In genomic region chr9:4642351-4642750, GRCh38 we compare ENCODE assay signal across 17 cellular contexts. TPM values are rescaled to one million over a fixed set of nuclear protein-coding genes. Genes with fewer than 3 reads are reported as not detected.
DNase-seq lines count a peak whose midpoint lies in the region; ATAC-seq and TF ChIP-seq lines count a peak whose summit lies in the region.
"Had no signal": no experiment of that assay in that cellular context is flagged by ENCODE, and none has a peak within 500 bp of the region (broad histone marks: within the 10 kb centered on the region; RNA-seq: fewer than 3 reads in every experiment).

No MANE protein-coding gene starts in this region.

- H3K14ac ChIP-seq in H9 (ENCODE audit: insufficient read depth, low read length), result no peak overlapping the region

- no CpG with 5 or more reads among the region's 2 CpGs for WGBS in H9 (ENCODE audit: extremely low coverage, insufficient read length, low lambda C conversion rate)
- WGBS in thyroid gland, 2 donors, result 39 to 41% methylated on average over 2 of the region's 2 CpGs

- no peak overlapping the region for H3K18ac ChIP-seq in H9 (ENCODE audit: insufficient read length, low read depth, low read length)

- no peak overlapping the region for H2BK5ac ChIP-seq in H9 (ENCODE audit: insufficient read length, low read length)

- peak overlapping the region in 2 of 3 experiments; percentile 3 to 30; a peak in 1 of 7 replicates for H3K27ac Mint-ChIP-seq in H9
- H3K27ac Mint-ChIP-seq in T-helper 17 cell, result peak overlapping the region; percentile 19
- H3K27ac Mint-ChIP-seq in activated T-cell treated with anti-CD3 and anti-CD28 coated beads, Interleukin-2, amount 50 U/mL, for 72 hours, result no peak overlapping the region
- H3K27ac Mint-ChIP-seq: B cell; CD4-positive, alpha-beta T cell; CD8-positive, alpha-beta T cell had no signal

- H3K36me3 ChIP-seq in thyroid gland, result no peaks in the 10 kb centered on the region
- H3K36me3 ChIP-seq in Peyer's patch, result no peaks in the 10 kb centered on the region
- H3K36me3 ChIP-seq: BLaER1 treated with 17β-estradiol and CSF1 and Interleukin-3, amounts not matched to agents 10 nM and 100 nM had no signal

- H3K9me3 Mint-ChIP-seq in H9, result no peaks in the 10 kb centered on the region; a peak in 1 of 5 replicates
- H3K9me3 Mint-ChIP-seq in activated T-cell treated with anti-CD3 and anti-CD28 coated beads, Interleukin-2, amount 50 U/mL, for 72 hours, result no peaks in the 10 kb centered on the region
- H3K9me3 Mint-ChIP-seq: CD4-positive, alpha-beta T cell; CD8-positive, alpha-beta T cell had no signal

- H3K79me2 ChIP-seq in H9 (ENCODE audit: insufficient read depth, low read length), result no peaks in the 10 kb centered on the region

- peaks cover 10% of the 10 kb centered on the region in 2 experiments for H3K4me1 Mint-ChIP-seq in H9
- H3K4me1 Mint-ChIP-seq in T-helper 17 cell, result peaks cover 5% of the 10 kb centered on the region
- H3K4me1 Mint-ChIP-seq in activated T-cell treated with anti-CD3 and anti-CD28 coated beads, Interleukin-2, amount 50 U/mL, for 72 hours (ENCODE audit: low read depth), result no peaks in the 10 kb centered on the region

- no peak for TF ChIP-seq POLR2A in thyroid gland (IDR thresholded peaks at IDR 0.05)
- no peak for TF ChIP-seq POLR2A in Peyer's patch (IDR thresholded peaks at IDR 0.05)

- no peak overlapping the region for H3K56ac ChIP-seq in H9 (ENCODE audit: insufficient read length, low read depth, low read length)

- DNase-seq in H9 (no peak), T-helper 17 cell (no peak), thyroid gland (peak; percentile 58 to 62), Peyer's patch (no peak)
- no peak for DNase-seq in activated T-cell treated with anti-CD3 and anti-CD28 coated beads, Interleukin-2, amount 50 U/mL, for 72 hours
- DNase-seq: 8988T; AML-193; Caco-2; Calu3; CD4-positive, alpha-beta T cell; CD8-positive, alpha-beta T cell; DMS79 treated with DMSO at 0.1 percent for 48 hours had no signal

- H3K36me3 Mint-ChIP-seq in H9 (ENCODE audit: insufficient read depth in 1 of 3, low read depth in 3 of 3), result no peaks in the 10 kb centered on the region
- H3K36me3 Mint-ChIP-seq in T-helper 17 cell (ENCODE audit: low read depth), result peaks cover 2% of the 10 kb centered on the region
- H3K36me3 Mint-ChIP-seq in activated T-cell treated with anti-CD3 and anti-CD28 coated beads, Interleukin-2, amount 50 U/mL, for 72 hours (ENCODE audit: insufficient read depth in 2 of 2), result no peaks in the 10 kb centered on the region
- H3K36me3 Mint-ChIP-seq: CD8-positive, alpha-beta T cell had no signal

- H2BK20ac ChIP-seq in H9 (ENCODE audit: low read depth, low read length, poor library complexity, severe bottlenecking), result no peak overlapping the region

- H3K4me1 ChIP-seq in H9 (ENCODE audit: insufficient read depth, low read length) (peaks cover 3% of the 10 kb centered on the region; the same call in 1 of the 2 replicates), thyroid gland (peaks cover 0 to 5% of the 10 kb centered on the region in 2 donors), Peyer's patch (no peaks in the 10 kb centered on the region)
- H3K4me1 ChIP-seq: Caco-2 had no signal

- H2BK12ac ChIP-seq in H9 (ENCODE audit: insufficient read length, low read depth, low read length), result no peak overlapping the region

- no peak overlapping the region for H2AK5ac ChIP-seq in H9 (ENCODE audit: insufficient read length, low read length)

- H3K9me3 ChIP-seq in H9 (ENCODE audit: control insufficient read depth, low read depth, low read length) (no peaks in the 10 kb centered on the region), T-helper 17 cell (ENCODE audit: control insufficient read depth, low read length, poor library complexity, severe bottlenecking) (no peaks in the 10 kb centered on the region), thyroid gland (no peaks in the 10 kb centered on the region), Peyer's patch (no peaks in the 10 kb centered on the region)
- H3K9me3 ChIP-seq: BLaER1 treated with 17β-estradiol and CSF1 and Interleukin-3, amounts not matched to agents 10 nM and 100 nM; Caco-2 had no signal

- H3K4ac ChIP-seq in H9 (ENCODE audit: low read depth, low read length), result no peak overlapping the region

- no peak overlapping the region for H2BK15ac ChIP-seq in H9 (ENCODE audit: low read depth, low read length)

- no peaks in the 10 kb centered on the region for H3K27me3 ChIP-seq in H9 (ENCODE audit: insufficient read depth, low read length)
- H3K27me3 ChIP-seq in thyroid gland, result no peaks in the 10 kb centered on the region
- no peaks in the 10 kb centered on the region for H3K27me3 ChIP-seq in Peyer's patch
- H3K27me3 ChIP-seq: BLaER1 treated with 17β-estradiol and CSF1 and Interleukin-3, amounts not matched to agents 10 nM and 100 nM had no signal

- H3K9ac ChIP-seq in H9 (ENCODE audit: extremely low read depth, insufficient read length, low read length), result no peak overlapping the region
- H3K9ac ChIP-seq: BLaER1 treated with 17β-estradiol and CSF1 and Interleukin-3, amounts not matched to agents 10 nM and 100 nM had no signal

- H4K91ac ChIP-seq in H9 (ENCODE audit: insufficient read length, low read depth, low read length), result no peak overlapping the region

- H4K8ac ChIP-seq in H9 (replicated peaks; ENCODE audit: insufficient read length, low read depth, low read length), result no peak overlapping the region

- H3K23ac ChIP-seq in H9 (ENCODE audit: insufficient read length, low read depth, low read length), result no peak overlapping the region

- ATAC-seq in T-helper 17 cell (no peak), HG03439 (IDR thresholded peaks at IDR 0.05; ENCODE audit: unreplicated experiment) (no peak)
- no peak for ATAC-seq in activated T-cell treated with anti-CD3 and anti-CD28 coated beads, Interleukin-2, amount 50 U/mL, for 72 hours (replicated peaks in 1 of 2)
- ATAC-seq: CD8-positive, alpha-beta T cell; GM12878 had no signal

- H3K4me3 ChIP-seq in thyroid gland (replicated peaks in 1 of 3) (no peak overlapping the region), Peyer's patch (no peak overlapping the region)
- H3K4me3 ChIP-seq: BLaER1 treated with 17β-estradiol and CSF1 and Interleukin-3, amounts not matched to agents 10 nM and 100 nM; GM12878 had no signal

- H3K79me1 ChIP-seq in H9 (ENCODE audit: insufficient read depth, low read depth, low read length, poor library complexity, severe bottlenecking), result no peaks in the 10 kb centered on the region

- no peak overlapping the region for H2AFZ ChIP-seq in H9 (ENCODE audit: low read length)

- no peaks in the 10 kb centered on the region for H4K20me1 ChIP-seq in H9 (ENCODE audit: control insufficient read depth, insufficient read depth, insufficient read length)
- H4K20me1 ChIP-seq: BLaER1 treated with 17β-estradiol and CSF1 and Interleukin-3, amounts not matched to agents 10 nM and 100 nM had no signal

- no peak overlapping the region for H2BK120ac ChIP-seq in H9 (ENCODE audit: low read depth, low read length, poor library complexity, severe bottlenecking)

- intact Hi-C loops in thyroid gland (cut with DNase I), result loop anchor here (10.0 kb wide), 1 partner anchor 258 kb away; no protein-coding TSS in a partner anchor

- no peak overlapping the region for H3T11ph ChIP-seq in H9 (ENCODE audit: low read length)

- TF ChIP-seq CTCF in H9 (conservative IDR thresholded peaks at IDR 0.05), result no peak
- TF ChIP-seq CTCF in thyroid gland (IDR thresholded peaks at IDR 0.05), result no peak
- no peak for TF ChIP-seq CTCF in Peyer's patch (IDR thresholded peaks at IDR 0.05)

- H3K4me3 Mint-ChIP-seq in H9, result no peak overlapping the region
- H3K4me3 Mint-ChIP-seq in T-helper 17 cell, result no peak overlapping the region
- no peak overlapping the region for H3K4me3 Mint-ChIP-seq in activated T-cell treated with anti-CD3 and anti-CD28 coated beads, Interleukin-2, amount 50 U/mL, for 72 hours
- H3K4me3 Mint-ChIP-seq: B cell; CD4-positive, alpha-beta T cell; CD8-positive, alpha-beta T cell had no signal

- H3K23me2 ChIP-seq in H9 (ENCODE audit: insufficient read length, low read depth, low read length, poor library complexity, severe bottlenecking), result no peaks in the 10 kb centered on the region

- no peaks in the 10 kb centered on the region for H3K27me3 Mint-ChIP-seq in H9 (ENCODE audit: low read depth)
- peaks cover 8% of the 10 kb centered on the region for H3K27me3 Mint-ChIP-seq in T-helper 17 cell
- H3K27me3 Mint-ChIP-seq in activated T-cell treated with anti-CD3 and anti-CD28 coated beads, Interleukin-2, amount 50 U/mL, for 72 hours (ENCODE audit: low read depth), result no peaks in the 10 kb centered on the region
- H3K27me3 Mint-ChIP-seq: CD4-positive, alpha-beta T cell had no signal

- H3K27ac ChIP-seq in H9 (ENCODE audit: insufficient read length, low read depth, low read length), result no peak overlapping the region
- peak overlapping the region in 1 of 3 donors; percentile 11 for H3K27ac ChIP-seq in thyroid gland
- no peak overlapping the region for H3K27ac ChIP-seq in Peyer's patch
- H3K27ac ChIP-seq: BLaER1 treated with 17β-estradiol and CSF1 and Interleukin-3, amounts not matched to agents 10 nM and 100 nM; C4-2B had no signal

- H3K4me2 ChIP-seq in H9 (ENCODE audit: insufficient read depth, insufficient read length, low read length), result no peak overlapping the region
- H3K4me2 ChIP-seq: BLaER1 treated with 17β-estradiol and CSF1 and Interleukin-3, amounts not matched to agents 10 nM and 100 nM had no signal

- no peak overlapping the region for H4K5ac ChIP-seq in H9 (ENCODE audit: insufficient read length, low read depth, low read length)

RNA-seq across cellular contexts. Expression of gene PLPP6, which starts 19.7 kb away (rescaled TPM):
- total RNA-seq in H9 (2021) (7.1 and 7.6 TPM in 2 replicates), T-helper 17 cell (1 to 10 TPM; 5.9 to 7.7 TPM), thyroid gland (10 to 100 TPM in 3 of 4 donors, 1 to 10 TPM in 1; 7.5 to 12.4 (median 11.2) TPM), Peyer's patch (10 to 100 TPM in 3 of 4 donors, 1 to 10 TPM in 1; 7.4 to 27.0 (median 19.7) TPM)
- 1 to 10 TPM; 4.3 to 4.8 TPM for total RNA-seq in activated T-cell treated with anti-CD3 and anti-CD28 coated beads, Interleukin-2, amount 50 U/mL, for 72 hours

RNA-seq across cellular contexts. Expression of gene SPATA6L, which starts 23.9 kb away (rescaled TPM):
- total RNA-seq in H9 (2021) (0.75 and 0.87 TPM in 2 replicates), T-helper 17 cell (1 to 10 TPM; 5.7 to 9.2 TPM), thyroid gland (10 to 100 TPM; 14.3 to 21.0 (median 16.9) TPM), Peyer's patch (10 to 100 TPM; 13.4 to 19.0 (median 16.6) TPM)
- under 1 TPM; 0.60 to 0.90 TPM for total RNA-seq in activated T-cell treated with anti-CD3 and anti-CD28 coated beads, Interleukin-2, amount 50 U/mL, for 72 hours

RNA-seq across cellular contexts. Expression of gene CDC37L1, which starts 37.0 kb away (rescaled TPM):
- total RNA-seq in H9 (2021) (17.6 and 19.0 TPM in 2 replicates), T-helper 17 cell (10 to 100 TPM; 18.2 to 20.1 TPM), thyroid gland (10 to 100 TPM; 33.8 to 44.6 (median 37.3) TPM), Peyer's patch (10 to 100 TPM; 12.0 to 24.7 (median 19.8) TPM)
- 10 to 100 TPM in 1 of 2 donors, 1 to 10 TPM in 1; 9.3 to 11.0 TPM for total RNA-seq in activated T-cell treated with anti-CD3 and anti-CD28 coated beads, Interleukin-2, amount 50 U/mL, for 72 hours

Comparison
In these comparisons a context has a peak if more than half of its experiments do, and no peak if none do; other contexts are left out.
1. DNase-seq: peak in thyroid gland (2 of 2); none in H9 (single experiment), T-helper 17 cell (0 of 3), activated T-cell treated with anti-CD3 and anti-CD28 coated beads, Interleukin-2, amount 50 U/mL, for 72 hours (0 of 2) and Peyer's patch (0 of 3).